Comparison of ENCODE assay signal across 1 cellular context in genomic region chr16:74785031-74785430, GRCh38.
TF ChIP-seq lines count a peak whose summit lies in the region.

No MANE protein-coding gene starts in this region.

TF ChIP-seq in GM23338, 12 proteins besides CTCF, POLR2A, EP300 and RAD21 (continued from another document):
- TF ChIP-seq ZNF462 (CRISPR knock-in tag; IDR thresholded peaks at IDR 0.05) (no peak), CREB1 (CRISPR knock-in tag; IDR thresholded peaks at IDR 0.05; ENCODE audit: low read depth) (no peak), EZH2phosphoT487 (IDR thresholded peaks at IDR 0.05; ENCODE audit: unreplicated experiment) (no peak), POLR2AphosphoS5 (IDR thresholded peaks at IDR 0.05; ENCODE audit: low read depth) (no peak), STAT1 (IDR thresholded peaks at IDR 0.05; ENCODE audit: unreplicated experiment) (no peak), EZH2 (IDR thresholded peaks at IDR 0.05; ENCODE audit: low read depth, unreplicated experiment) (no peak)
- TF ChIP-seq, protein P1, sequence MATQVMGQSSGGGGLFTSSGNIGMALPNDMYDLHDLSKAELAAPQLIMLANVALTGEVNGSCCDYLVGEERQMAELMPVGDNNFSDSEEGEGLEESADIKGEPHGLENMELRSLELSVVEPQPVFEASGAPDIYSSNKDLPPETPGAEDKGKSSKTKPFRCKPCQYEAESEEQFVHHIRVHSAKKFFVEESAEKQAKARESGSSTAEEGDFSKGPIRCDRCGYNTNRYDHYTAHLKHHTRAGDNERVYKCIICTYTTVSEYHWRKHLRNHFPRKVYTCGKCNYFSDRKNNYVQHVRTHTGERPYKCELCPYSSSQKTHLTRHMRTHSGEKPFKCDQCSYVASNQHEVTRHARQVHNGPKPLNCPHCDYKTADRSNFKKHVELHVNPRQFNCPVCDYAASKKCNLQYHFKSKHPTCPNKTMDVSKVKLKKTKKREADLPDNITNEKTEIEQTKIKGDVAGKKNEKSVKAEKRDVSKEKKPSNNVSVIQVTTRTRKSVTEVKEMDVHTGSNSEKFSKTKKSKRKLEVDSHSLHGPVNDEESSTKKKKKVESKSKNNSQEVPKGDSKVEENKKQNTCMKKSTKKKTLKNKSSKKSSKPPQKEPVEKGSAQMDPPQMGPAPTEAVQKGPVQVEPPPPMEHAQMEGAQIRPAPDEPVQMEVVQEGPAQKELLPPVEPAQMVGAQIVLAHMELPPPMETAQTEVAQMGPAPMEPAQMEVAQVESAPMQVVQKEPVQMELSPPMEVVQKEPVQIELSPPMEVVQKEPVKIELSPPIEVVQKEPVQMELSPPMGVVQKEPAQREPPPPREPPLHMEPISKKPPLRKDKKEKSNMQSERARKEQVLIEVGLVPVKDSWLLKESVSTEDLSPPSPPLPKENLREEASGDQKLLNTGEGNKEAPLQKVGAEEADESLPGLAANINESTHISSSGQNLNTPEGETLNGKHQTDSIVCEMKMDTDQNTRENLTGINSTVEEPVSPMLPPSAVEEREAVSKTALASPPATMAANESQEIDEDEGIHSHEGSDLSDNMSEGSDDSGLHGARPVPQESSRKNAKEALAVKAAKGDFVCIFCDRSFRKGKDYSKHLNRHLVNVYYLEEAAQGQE (IDR thresholded peaks at IDR 0.05; ENCODE audit: unreplicated experiment): no peak
